In genomic region chr19:1239796-1240737, GRCh38 we compare ENCODE assay signal across 1 cellular context.
TF ChIP-seq lines count a peak whose summit lies in the region.

No MANE protein-coding gene starts in this region.

TF ChIP-seq in K562, 482 proteins besides CTCF, POLR2A, EP300 and RAD21 (continued from another document and continues in another):
- TF ChIP-seq TFAP4 (CRISPR knock-in tag; IDR thresholded peaks at IDR 0.05; ENCODE audit: borderline replicate concordance) (0 out of 2 replicates have a peak, but pooled peaks have one; percentile 9), C11orf30 (IDR thresholded peaks at IDR 0.05; ENCODE audit: low read depth) (no peak), ZNF707 (CRISPR knock-in tag; conservative IDR thresholded peaks at IDR 0.05) (0 out of 2 replicates have a peak, but pooled peaks have one; percentile 27), SMAD3 (CRISPR knock-in tag; conservative IDR thresholded peaks at IDR 0.05) (peak; percentile 68; the same call in 1 of the 2 replicates), FOSL1 (tag; conservative IDR thresholded peaks at IDR 0.05) (peak; percentile 68), TARDBP (IDR thresholded peaks at IDR 0.05) (peak; percentile 91; the same call in 1 of the 2 replicates), ZNF436 (CRISPR knock-in tag; IDR thresholded peaks at IDR 0.05) (no peak), STAT6 (CRISPR knock-in tag; IDR thresholded peaks at IDR 0.05) (0 out of 2 replicates have a peak, but pooled peaks have one; percentile 22), TBL1XR1 (IDR thresholded peaks at IDR 0.05; ENCODE audit: low read length in 2 of 2) (peak; percentile 61 to 67; a peak in 2 of 4 replicates), ZBTB12 (CRISPR knock-in tag; IDR thresholded peaks at IDR 0.05) (peak; percentile 94), U2AF1 (optimal IDR thresholded peaks at IDR 0.05; ENCODE audit: low read depth, low read length) (no peak), ATF2 (CRISPR knock-in tag; IDR thresholded peaks at IDR 0.05) (peak; percentile 85), NBN (IDR thresholded peaks at IDR 0.05; ENCODE audit: low read depth) (no peak; the same call in 1 of the 2 replicates), ZNF41 (CRISPR knock-in tag; conservative IDR thresholded peaks at IDR 0.05) (no peak), ZC3H11A (IDR thresholded peaks at IDR 0.05; ENCODE audit: low read depth, low read length) (peak; percentile 34; the same call in 1 of the 2 replicates), ZNF561 (CRISPR knock-in tag; conservative IDR thresholded peaks at IDR 0.05) (no peak), MTA3 (IDR thresholded peaks at IDR 0.05; ENCODE audit: borderline replicate concordance) (peak; percentile 94; the same call in 1 of the 2 replicates), ELF4 (CRISPR knock-in tag; IDR thresholded peaks at IDR 0.05) (0 out of 2 replicates have a peak, but pooled peaks have one; percentile 23), CC2D1A (IDR thresholded peaks at IDR 0.05) (no peak), THAP12 (CRISPR knock-in tag; IDR thresholded peaks at IDR 0.05) (peak; percentile 92), TAF1 (IDR thresholded peaks at IDR 0.05; ENCODE audit: control insufficient read depth, extremely low read depth, insufficient read depth, low read length, severe bottlenecking) (peak; percentile 15), HDAC3 (IDR thresholded peaks at IDR 0.05; ENCODE audit: borderline replicate concordance, partially characterized antibody) (no peak), ESRRA (IDR thresholded peaks at IDR 0.05; ENCODE audit: borderline replicate concordance, low read depth) (peak; percentile 66; the same call in 1 of the 2 replicates), ZNF445 (CRISPR knock-in tag; IDR thresholded peaks at IDR 0.05; ENCODE audit: low read depth) (no peak), ATF1 (CRISPR knock-in tag; IDR thresholded peaks at IDR 0.05) (peak; percentile 64), ATF1 (tag; IDR thresholded peaks at IDR 0.05) (peak; percentile 98), ZNF354B (CRISPR knock-in tag; IDR thresholded peaks at IDR 0.05) (no peak), KDM4B (IDR thresholded peaks at IDR 0.05; ENCODE audit: borderline replicate concordance in 2 of 2, low read depth in 1 of 2) (no peak), KHSRP (IDR thresholded peaks at IDR 0.05) (peak; percentile 60; the same call in 1 of the 2 replicates), E2F1 (CRISPR knock-in tag; IDR thresholded peaks at IDR 0.05) (peak; percentile 74), CBFA2T2 (conservative IDR thresholded peaks at IDR 0.05) (no peak), CUX1 (CRISPR knock-in tag; IDR thresholded peaks at IDR 0.05) (no peak), CBFA2T3 (IDR thresholded peaks at IDR 0.05) (no peak), NFYB (IDR thresholded peaks at IDR 0.05; ENCODE audit: extremely low read depth, insufficient read length) (no peak), RAD51 (IDR thresholded peaks at IDR 0.05; ENCODE audit: borderline replicate concordance, low read depth) (no peak), ZMIZ1 (IDR thresholded peaks at IDR 0.05; ENCODE audit: low read depth in 2 of 2, low read length in 2 of 2) (0 out of 4 replicates have a peak, but pooled peaks of 1 of the 2 experiments have one; percentile 33), ZKSCAN8 (CRISPR knock-in tag; IDR thresholded peaks at IDR 0.05) (no peak), CHCHD3 (CRISPR knock-in tag; IDR thresholded peaks at IDR 0.05) (no peak), ZNF3 (CRISPR knock-in tag; IDR thresholded peaks at IDR 0.05) (no peak), POLR2AphosphoS5 (IDR thresholded peaks at IDR 0.05; ENCODE audit: control insufficient read depth, insufficient read depth, low read depth, low read length) (no peak), ZFP30 (CRISPR knock-in tag; IDR thresholded peaks at IDR 0.05; ENCODE audit: borderline replicate concordance) (no peak), TAL1 (IDR thresholded peaks at IDR 0.05) (no peak), RCOR1 (IDR thresholded peaks at IDR 0.05; ENCODE audit: borderline replicate concordance in 1 of 2, low read depth in 2 of 2, low read length in 2 of 2) (no peak), CTBP1 (IDR thresholded peaks at IDR 0.05; ENCODE audit: borderline replicate concordance) (peak; percentile 95)
